Comparison of ENCODE assay signal across 24 cellular contexts in genomic region chr1:186683637-186684410, GRCh38. TPM values are rescaled to one million over a fixed set of nuclear protein-coding genes. Genes with fewer than 3 reads are reported as not detected.
DNase-seq lines count a peak whose midpoint lies in the region; TF ChIP-seq lines count a peak whose summit lies in the region.
"Had no signal": no experiment of that assay in that cellular context is flagged by ENCODE, and none has a peak within 500 bp of the region (broad histone marks: within the 10 kb centered on the region; RNA-seq: fewer than 3 reads in every experiment).

No MANE protein-coding gene starts in this region.

- H2BK120ac ChIP-seq in mesendoderm (ENCODE audit: low read depth, low read length), result no peak overlapping the region

- H2AK5ac ChIP-seq in mesendoderm (ENCODE audit: low read length), result no peak overlapping the region

- H3K36me3 ChIP-seq in OCI-LY3 (replicated peaks; ENCODE audit: low read depth, low read length) (no peaks in the 10 kb centered on the region), sigmoid colon (peaks cover 0 to under 1% (median 0%) of the 10 kb centered on the region in 4 donors), mesendoderm (ENCODE audit: control insufficient read depth, insufficient read depth, low read length) (no peaks in the 10 kb centered on the region), vagina (no peaks in the 10 kb centered on the region)
- H3K36me3 ChIP-seq: BLaER1 treated with 17β-estradiol and CSF1 and Interleukin-3, amounts not matched to agents 10 nM and 100 nM had no signal

- H3K4me1 Mint-ChIP-seq in HFFc6 (ENCODE audit: low read depth) (peaks cover 36% of the 10 kb centered on the region), endothelial cell (ENCODE audit: unreplicated experiment) (peaks cover 35% of the 10 kb centered on the region)
- H3K4me1 Mint-ChIP-seq: central memory CD8-positive, alpha-beta T cell had no signal

- peak overlapping the region; percentile 99 for H3K4me3 Mint-ChIP-seq in HFFc6
- peak overlapping the region; percentile 53 for H3K4me3 Mint-ChIP-seq in endothelial cell (ENCODE audit: unreplicated experiment)
- H3K4me3 Mint-ChIP-seq: activated CD8-positive, alpha-beta memory T cell treated with anti-CD3 and anti-CD28 coated beads, Interleukin-2, amount 10 ng/mL, durations not matched to agents 7 days and 5 days; central memory CD8-positive, alpha-beta T cell; immature natural killer cell; nephron progenitor cell; stimulated activated memory B cell treated with anti-CD40 and anti-IgM and Interleukin-4, amounts not matched to agents 10 μg/mL and 1 μg/mL and 100 μg/mL, for 72 hours; type B pancreatic cell had no signal

- intact Hi-C loops in sigmoid colon (cut with DNase I) (loop anchor here (5.0 to 10.0 kb wide), 3 partner anchors 57 to 279 kb away; no protein-coding TSS in a partner anchor), vagina (cut with DNase I) (no loop called here)

- H3K27ac Mint-ChIP-seq in HFFc6 (peak overlapping the region; percentile 19; the same call in 1 of the 2 replicates), endothelial cell (ENCODE audit: unreplicated experiment) (peak overlapping the region; percentile 3)
- H3K27ac Mint-ChIP-seq: activated CD8-positive, alpha-beta memory T cell treated with anti-CD3 and anti-CD28 coated beads, Interleukin-2, amount 10 ng/mL, durations not matched to agents 7 days and 5 days; immature natural killer cell; nephron progenitor cell; stimulated activated memory B cell treated with anti-CD40 and anti-IgM and Interleukin-4, amounts not matched to agents 10 μg/mL and 1 μg/mL and 100 μg/mL, for 72 hours; type B pancreatic cell had no signal

- H3K9ac ChIP-seq in OCI-LY3 (ENCODE audit: low read length), result no peak overlapping the region
- H3K9ac ChIP-seq in mesendoderm (ENCODE audit: low read length), result no peak overlapping the region

- no peak overlapping the region for H2BK15ac ChIP-seq in mesendoderm (replicated peaks; ENCODE audit: low read depth)

- H3K27ac ChIP-seq in OCI-LY3 (ENCODE audit: low read length) (no peak overlapping the region), sigmoid colon (peak overlapping the region in 3 of 4 donors; percentile 8 to 95 (median 92)), mesendoderm (ENCODE audit: low read depth, low read length) (no peak overlapping the region), vagina (no peak overlapping the region)
- H3K27ac ChIP-seq: body of pancreas had no signal

- no peak overlapping the region for H2BK5ac ChIP-seq in mesendoderm (ENCODE audit: low read length)

- H3K18ac ChIP-seq in mesendoderm (ENCODE audit: low read length), result no peak overlapping the region

- no peak overlapping the region for H3K23ac ChIP-seq in mesendoderm (ENCODE audit: low read length)

- H3K56ac ChIP-seq in mesendoderm (ENCODE audit: low read length), result no peak overlapping the region

- no peak for TF ChIP-seq EP300 in sigmoid colon (IDR thresholded peaks at IDR 0.05)

- DNase-seq in HFFc6 (no peak), endothelial cell (ENCODE audit: low spot score) (no peak), sigmoid colon (no peak), NCI-H2227 treated with DMSO at 0.1 percent for 48 hours (lab: John Stamatoyannopoulos, UW) (no peak), mesendoderm (no peak), vagina (ENCODE audit: extremely low spot score in 2 of 2) (no peak)
- DNase-seq: activated CD8-positive, alpha-beta memory T cell treated with anti-CD3 and anti-CD28 coated beads, Interleukin-2, amount 10 ng/mL, durations not matched to agents 7 days and 5 days; activated T-cell treated with anti-CD3 and anti-CD28 coated beads, Interleukin-2, amount 50 U/mL, for 48 hours; body of pancreas; hypothalamus; immature natural killer cell; KG1; left colon; NCI-H1436; NCI-H2081 treated with DMSO at 0.1 percent for 48 hours; NCI-H748 treated with DMSO at 0.1 percent for 48 hours; nephron progenitor cell; T-helper 1 cell had no signal

- H3K79me2 ChIP-seq in OCI-LY3 (ENCODE audit: low read length) (no peaks in the 10 kb centered on the region), mesendoderm (ENCODE audit: control insufficient read depth, insufficient read depth, low read length) (no peaks in the 10 kb centered on the region)

- no peak for TF ChIP-seq POLR2A in sigmoid colon (IDR thresholded peaks at IDR 0.05)
- no peak for TF ChIP-seq POLR2A in vagina (IDR thresholded peaks at IDR 0.05)

- H4K8ac ChIP-seq in mesendoderm (ENCODE audit: low read depth, low read length), result no peak overlapping the region

- H3K36me3 Mint-ChIP-seq in HFFc6 (ENCODE audit: low read depth), result peaks cover 14% of the 10 kb centered on the region
- peaks cover 5% of the 10 kb centered on the region for H3K36me3 Mint-ChIP-seq in endothelial cell (ENCODE audit: low read depth, unreplicated experiment)
- H3K36me3 Mint-ChIP-seq: activated CD8-positive, alpha-beta memory T cell treated with anti-CD3 and anti-CD28 coated beads, Interleukin-2, amount 10 ng/mL, durations not matched to agents 7 days and 5 days; stimulated activated memory B cell treated with anti-CD40 and anti-IgM and Interleukin-4, amounts not matched to agents 10 μg/mL and 1 μg/mL and 100 μg/mL, for 72 hours had no signal

- H3K27me3 Mint-ChIP-seq in HFFc6 (ENCODE audit: insufficient read depth), result peaks cover 6% of the 10 kb centered on the region; the same call in 1 of the 2 replicates
- peaks cover 10% of the 10 kb centered on the region for H3K27me3 Mint-ChIP-seq in endothelial cell (ENCODE audit: unreplicated experiment)

- H3K4me2 ChIP-seq in OCI-LY3 (ENCODE audit: low read length) (peak overlapping the region; percentile 18), mesendoderm (ENCODE audit: low read length) (no peak overlapping the region)

- H3K4me1 ChIP-seq in OCI-LY3 (ENCODE audit: low read length) (peaks cover 9% of the 10 kb centered on the region), sigmoid colon (peaks cover 0 to 28% (median 8%) of the 10 kb centered on the region in 4 donors), mesendoderm (ENCODE audit: control insufficient read depth, low read depth, low read length) (no peaks in the 10 kb centered on the region), vagina (no peaks in the 10 kb centered on the region)

- H2AFZ ChIP-seq in OCI-LY3 (ENCODE audit: low read depth, low read length), result 0 out of 2 replicates have a peak overlapping the region, but pooled peaks have one; percentile 12

- TF ChIP-seq CTCF in HFFc6 (IDR thresholded peaks at IDR 0.05) (no peak), OCI-LY3 (IDR thresholded peaks at IDR 0.05; ENCODE audit: low read depth, low read length) (no peak), endothelial cell (IDR thresholded peaks at IDR 0.05; ENCODE audit: unreplicated experiment) (no peak), sigmoid colon (IDR thresholded peaks at IDR 0.05) (no peak), vagina (IDR thresholded peaks at IDR 0.05) (no peak)

- H3K9me3 ChIP-seq in OCI-LY3 (ENCODE audit: insufficient read depth, low read length) (no peaks in the 10 kb centered on the region), sigmoid colon (peaks cover 0 to 3% (median 0%) of the 10 kb centered on the region in 4 donors), vagina (no peaks in the 10 kb centered on the region)
- H3K9me3 ChIP-seq: body of pancreas had no signal

- no peak overlapping the region for H4K5ac ChIP-seq in mesendoderm (ENCODE audit: low read length)

- H4K20me1 ChIP-seq in OCI-LY3 (ENCODE audit: insufficient read depth, low read length), result no peaks in the 10 kb centered on the region
- H4K20me1 ChIP-seq: BLaER1 treated with 17β-estradiol and CSF1 and Interleukin-3, amounts not matched to agents 10 nM and 100 nM had no signal

- WGBS in sigmoid colon, 2 donors, result 80 to 83% methylated on average over 6 of the region's 6 CpGs
- no CpG with 5 or more reads among the region's 6 CpGs for WGBS in mesendoderm (ENCODE audit: extremely low coverage, insufficient coverage, low lambda C conversion rate)

- H3K9me3 Mint-ChIP-seq in HFFc6 (peaks cover 8% of the 10 kb centered on the region; the same call in 1 of the 2 replicates), endothelial cell (ENCODE audit: unreplicated experiment) (no peaks in the 10 kb centered on the region)
- H3K9me3 Mint-ChIP-seq: central memory CD8-positive, alpha-beta T cell; stimulated activated memory B cell treated with anti-CD40 and anti-IgM and Interleukin-4, amounts not matched to agents 10 μg/mL and 1 μg/mL and 100 μg/mL, for 72 hours had no signal

- H3K4me3 ChIP-seq in OCI-LY3 (ENCODE audit: low read length) (no peak overlapping the region), sigmoid colon (no peak overlapping the region), mesendoderm (ENCODE audit: low read length) (no peak overlapping the region), vagina (no peak overlapping the region)
- H3K4me3 ChIP-seq: BLaER1 treated with 17β-estradiol and CSF1 and Interleukin-3, amounts not matched to agents 10 nM and 100 nM; body of pancreas had no signal

- H3K79me1 ChIP-seq in mesendoderm (ENCODE audit: low read length), result no peaks in the 10 kb centered on the region

- no peak overlapping the region for H3K4ac ChIP-seq in mesendoderm (ENCODE audit: low read depth, low read length)

- H3K27me3 ChIP-seq in OCI-LY3 (ENCODE audit: low read depth, low read length), result 0 out of 2 replicates have a peak, but pooled peaks cover 5% of the 10 kb centered on the region
- no peaks in the 10 kb centered on the region for H3K27me3 ChIP-seq in sigmoid colon
- H3K27me3 ChIP-seq in mesendoderm (ENCODE audit: insufficient read depth, low read length, poor library complexity), result no peaks in the 10 kb centered on the region
- H3K27me3 ChIP-seq in vagina, result no peaks in the 10 kb centered on the region
- H3K27me3 ChIP-seq: BLaER1 treated with 17β-estradiol and CSF1 and Interleukin-3, amounts not matched to agents 10 nM and 100 nM; body of pancreas had no signal

RNA-seq across cellular contexts. Expression of gene PTGS2, which starts 3.6 kb away (rescaled TPM):
- total RNA-seq in HFFc6 (2021; fragmentation: NEBNext Ultra II Directional; extraction: Animal tissue kit (Norgen Biotek cat#: 25700)), result 100 to 1,000 TPM in 2 of 6 experiments, 10 to 100 TPM in 4; 59.2 to 176 (median 70.3) TPM
- total RNA-seq in endothelial cell (ENCODE audit: unreplicated experiment) (22.2 TPM), sigmoid colon (100 to 1,000 TPM in 1 of 4 donors, 10 to 100 TPM in 3; 16.1 to 118 (median 31.1) TPM), vagina (11.5 TPM)
- polyA plus RNA-seq in sigmoid colon, result 1 to 10 TPM in 2 of 3 donors, under 1 TPM in 1; 0.60 to 8.1 (median 3.0) TPM
- 0.41 TPM for polyA plus RNA-seq in mesendoderm (2013, experiment 1 of 2)
- 0.31 TPM for polyA plus RNA-seq in mesendoderm (2013, experiment 2 of 2)
- total RNA-seq: OCI-LY7 had no signal

Comparison
In these comparisons a context has a peak if more than half of its experiments do, and no peak if none do; other contexts are left out.
1. H3K27ac ChIP-seq: peak in sigmoid colon (3 of 4); none in OCI-LY3 (single experiment), mesendoderm (single experiment) and vagina (single experiment).